ENCODE assay signal across 1 cellular context in the genomic region with DNA sequence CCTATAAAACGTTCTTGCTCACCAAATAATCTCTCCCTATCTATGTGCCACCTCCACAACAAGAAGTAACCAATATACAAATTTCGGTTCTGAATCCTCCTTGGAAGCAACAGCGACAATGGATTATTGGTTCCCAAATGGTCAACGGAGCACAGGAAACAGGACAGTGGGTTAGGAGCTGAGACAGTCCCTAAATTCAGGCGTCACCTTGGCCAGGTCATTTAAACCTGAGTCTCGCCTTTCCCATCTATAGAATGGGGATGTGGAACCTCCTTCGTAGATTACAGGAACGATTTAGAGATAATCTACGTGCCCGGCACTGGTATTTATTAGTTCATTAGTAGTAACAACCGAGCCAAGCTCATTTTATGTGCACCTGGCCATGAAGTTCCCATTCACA.
A peak's percentile ranks its signal among the peaks of the same experiment; 100 is the strongest.
TF ChIP-seq lines count a peak whose summit lies in the region.

No MANE protein-coding gene starts in this region.

TF ChIP-seq in HepG2, 621 proteins besides CTCF, POLR2A, EP300 and RAD21:
- TF ChIP-seq ZNF629 (CRISPR knock-in tag; conservative IDR thresholded peaks at IDR 0.05), result peak; percentile 98
- TF ChIP-seq, protein P1, sequence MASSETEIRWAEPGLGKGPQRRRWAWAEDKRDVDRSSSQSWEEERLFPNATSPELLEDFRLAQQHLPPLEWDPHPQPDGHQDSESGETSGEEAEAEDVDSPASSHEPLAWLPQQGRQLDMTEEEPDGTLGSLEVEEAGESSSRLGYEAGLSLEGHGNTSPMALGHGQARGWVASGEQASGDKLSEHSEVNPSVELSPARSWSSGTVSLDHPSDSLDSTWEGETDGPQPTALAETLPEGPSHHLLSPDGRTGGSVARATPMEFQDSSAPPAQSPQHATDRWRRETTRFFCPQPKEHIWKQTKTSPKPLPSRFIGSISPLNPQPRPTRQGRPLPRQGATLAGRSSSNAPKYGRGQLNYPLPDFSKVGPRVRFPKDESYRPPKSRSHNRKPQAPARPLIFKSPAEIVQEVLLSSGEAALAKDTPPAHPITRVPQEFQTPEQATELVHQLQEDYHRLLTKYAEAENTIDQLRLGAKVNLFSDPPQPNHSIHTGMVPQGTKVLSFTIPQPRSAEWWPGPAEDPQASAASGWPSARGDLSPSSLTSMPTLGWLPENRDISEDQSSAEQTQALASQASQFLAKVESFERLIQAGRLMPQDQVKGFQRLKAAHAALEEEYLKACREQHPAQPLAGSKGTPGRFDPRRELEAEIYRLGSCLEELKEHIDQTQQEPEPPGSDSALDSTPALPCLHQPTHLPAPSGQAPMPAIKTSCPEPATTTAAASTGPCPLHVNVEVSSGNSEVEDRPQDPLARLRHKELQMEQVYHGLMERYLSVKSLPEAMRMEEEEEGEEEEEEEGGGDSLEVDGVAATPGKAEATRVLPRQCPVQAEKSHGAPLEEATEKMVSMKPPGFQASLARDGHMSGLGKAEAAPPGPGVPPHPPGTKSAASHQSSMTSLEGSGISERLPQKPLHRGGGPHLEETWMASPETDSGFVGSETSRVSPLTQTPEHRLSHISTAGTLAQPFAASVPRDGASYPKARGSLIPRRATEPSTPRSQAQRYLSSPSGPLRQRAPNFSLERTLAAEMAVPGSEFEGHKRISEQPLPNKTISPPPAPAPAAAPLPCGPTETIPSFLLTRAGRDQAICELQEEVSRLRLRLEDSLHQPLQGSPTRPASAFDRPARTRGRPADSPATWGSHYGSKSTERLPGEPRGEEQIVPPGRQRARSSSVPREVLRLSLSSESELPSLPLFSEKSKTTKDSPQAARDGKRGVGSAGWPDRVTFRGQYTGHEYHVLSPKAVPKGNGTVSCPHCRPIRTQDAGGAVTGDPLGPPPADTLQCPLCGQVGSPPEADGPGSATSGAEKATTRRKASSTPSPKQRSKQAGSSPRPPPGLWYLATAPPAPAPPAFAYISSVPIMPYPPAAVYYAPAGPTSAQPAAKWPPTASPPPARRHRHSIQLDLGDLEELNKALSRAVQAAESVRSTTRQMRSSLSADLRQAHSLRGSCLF (CRISPR knock-in tag; IDR thresholded peaks at IDR 0.05; ENCODE audit: borderline replicate concordance), result no peak
- TF ChIP-seq ADNP (CRISPR knock-in tag; IDR thresholded peaks at IDR 0.05), result 0 out of 2 replicates have a peak, but pooled peaks have one; percentile 53
- TF ChIP-seq TFDP2 (CRISPR knock-in tag; IDR thresholded peaks at IDR 0.05), result no peak
- TF ChIP-seq DMTF1 (CRISPR knock-in tag; IDR thresholded peaks at IDR 0.05), result no peak
- TF ChIP-seq KMT2A (CRISPR knock-in tag; IDR thresholded peaks at IDR 0.05), result 0 out of 2 replicates have a peak, but pooled peaks have one; percentile 11
- no peak for TF ChIP-seq GLI4 (CRISPR knock-in tag; IDR thresholded peaks at IDR 0.05; ENCODE audit: borderline replicate concordance)
- no peak for TF ChIP-seq MIER2 (CRISPR knock-in tag; IDR thresholded peaks at IDR 0.05)
- no peak for TF ChIP-seq RNF219 (CRISPR knock-in tag; IDR thresholded peaks at IDR 0.05)
- TF ChIP-seq KDM1A (CRISPR knock-in tag; IDR thresholded peaks at IDR 0.05), result peak; percentile 88; the same call in 1 of the 2 replicates
- no peak for TF ChIP-seq ZFP62 (CRISPR knock-in tag; IDR thresholded peaks at IDR 0.05)
- no peak for TF ChIP-seq ARNT2 (CRISPR knock-in tag; IDR thresholded peaks at IDR 0.05; ENCODE audit: low read depth)
- no peak for TF ChIP-seq MATR3 (CRISPR knock-in tag; IDR thresholded peaks at IDR 0.05)
- TF ChIP-seq XBP1 (CRISPR knock-in tag; IDR thresholded peaks at IDR 0.05), result no peak
- peak; percentile 91 for TF ChIP-seq ZMYM3 (CRISPR knock-in tag; IDR thresholded peaks at IDR 0.05)
- no peak for TF ChIP-seq ZNF333 (CRISPR knock-in tag; IDR thresholded peaks at IDR 0.05; ENCODE audit: borderline replicate concordance)
- TF ChIP-seq ZNF740 (CRISPR knock-in tag; IDR thresholded peaks at IDR 0.05), result no peak
- TF ChIP-seq, protein P2, sequence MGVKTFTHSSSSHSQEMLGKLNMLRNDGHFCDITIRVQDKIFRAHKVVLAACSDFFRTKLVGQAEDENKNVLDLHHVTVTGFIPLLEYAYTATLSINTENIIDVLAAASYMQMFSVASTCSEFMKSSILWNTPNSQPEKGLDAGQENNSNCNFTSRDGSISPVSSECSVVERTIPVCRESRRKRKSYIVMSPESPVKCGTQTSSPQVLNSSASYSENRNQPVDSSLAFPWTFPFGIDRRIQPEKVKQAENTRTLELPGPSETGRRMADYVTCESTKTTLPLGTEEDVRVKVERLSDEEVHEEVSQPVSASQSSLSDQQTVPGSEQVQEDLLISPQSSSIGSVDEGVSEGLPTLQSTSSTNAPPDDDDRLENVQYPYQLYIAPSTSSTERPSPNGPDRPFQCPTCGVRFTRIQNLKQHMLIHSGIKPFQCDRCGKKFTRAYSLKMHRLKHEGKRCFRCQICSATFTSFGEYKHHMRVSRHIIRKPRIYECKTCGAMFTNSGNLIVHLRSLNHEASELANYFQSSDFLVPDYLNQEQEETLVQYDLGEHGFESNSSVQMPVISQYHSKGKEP (CRISPR knock-in tag; IDR thresholded peaks at IDR 0.05), result no peak
- TF ChIP-seq SMARCE1 (IDR thresholded peaks at IDR 0.05; ENCODE audit: borderline replicate concordance), result no peak
- TF ChIP-seq ZNF569 (CRISPR knock-in tag; IDR thresholded peaks at IDR 0.05; ENCODE audit: borderline replicate concordance), result no peak
